8 cellular contexts compared by ENCODE assay signal in genomic region chr20:31502884-31503673, GRCh38. TPM values are rescaled to one million over a fixed set of nuclear protein-coding genes. Genes with fewer than 3 reads are reported as not detected.
DNase-seq lines count a peak whose midpoint lies in the region; ATAC-seq and TF ChIP-seq lines count a peak whose summit lies in the region.
"Not testable (repeated sequence)": the region's sequence is repeated elsewhere in the genome, so short reads cannot be mapped to it uniquely, and the experiment has no call there.

No MANE protein-coding gene starts in this region.

- not testable (repeated sequence) for H3K4me3 ChIP-seq in heart right ventricle; aorta (ENCODE audit: low read length in 2 of 2)

- WGBS in heart right ventricle, 2 donors = 30 to 31% methylated on average over 20 of the region's 20 CpGs
- WGBS in aorta, 2 donors = 29 to 32% methylated on average over 20 of the region's 20 CpGs

- POLR2A ChIA-PET in T-cell (lab: Charles Lee) = not testable (repeated sequence)

- peaks cover 0 to 15% (median 10%) of the 10 kb centered on the region in 3 donors for H3K4me1 Mint-ChIP-seq in T-cell
- H3K4me1 Mint-ChIP-seq in activated naive CD8-positive, alpha-beta T cell treated with anti-CD3 and anti-CD28 coated beads, Interleukin-2, amount 50 U/mL, for 24 hours = not testable (repeated sequence)

- intact Hi-C loops in heart right ventricle (cut with DNase I) (loop anchor here (1.0 to 10.0 kb wide), 6 partner anchors 38 to 1968 kb away; no protein-coding TSS in a partner anchor), aorta (cut with DNase I) (loop anchor here (2.0 kb wide), 1 partner anchor 42 kb away; no protein-coding TSS in a partner anchor)

- H3K27ac ChIP-seq in heart right ventricle; aorta (ENCODE audit: low read depth in 1 of 2, low read length in 2 of 2): not testable (repeated sequence)

- TF ChIP-seq CTCF in GM13976 (IDR thresholded peaks at IDR 0.05; ENCODE audit: borderline replicate concordance, control extremely low read depth, extremely low read depth, insufficient read depth, missing control alignments) = peak; percentile 94
- peak; percentile 94 to 98 (median 97) for TF ChIP-seq CTCF in heart right ventricle (IDR thresholded peaks at IDR 0.05)

- in situ Hi-C loops in GM13976 (cut with MboI; ENCODE audit: low sequenced_read_pairs, unreplicated experiment) = loop anchor here (10.0 kb wide), 1 partner anchor 48 kb away; no protein-coding TSS in a partner anchor

- not testable (repeated sequence) for H3K36me3 Mint-ChIP-seq in T-cell; activated naive CD8-positive, alpha-beta T cell treated with anti-CD3 and anti-CD28 coated beads, Interleukin-2, amount 50 U/mL, for 24 hours (ENCODE audit: low read depth)

- CTCF ChIA-PET in T-cell (lab: Charles Lee) = interaction anchor here (0.6 to 2.5 kb wide), 21 partner anchors 8 to 220 kb away, joined by 3 to 28 read pairs (median 4); partner anchors contain the start of gene HM13 (in 1 of the 2)

- H3K4me3 Mint-ChIP-seq in T-cell; activated naive CD8-positive, alpha-beta T cell treated with anti-CD3 and anti-CD28 coated beads, Interleukin-2, amount 50 U/mL, for 24 hours: not testable (repeated sequence)

- not testable (repeated sequence) for H3K27me3 ChIP-seq in heart right ventricle; aorta (ENCODE audit: control insufficient read depth in 1 of 2, insufficient read depth in 2 of 2, low read length in 1 of 2)

- not testable (repeated sequence) for H3K9me3 Mint-ChIP-seq in T-cell; activated naive CD8-positive, alpha-beta T cell treated with anti-CD3 and anti-CD28 coated beads, Interleukin-2, amount 50 U/mL, for 24 hours

- not testable (repeated sequence) for H3K27ac Mint-ChIP-seq in T-cell; activated naive CD8-positive, alpha-beta T cell treated with anti-CD3 and anti-CD28 coated beads, Interleukin-2, amount 50 U/mL, for 24 hours

- not testable (repeated sequence) for H3K36me3 ChIP-seq in heart right ventricle; aorta (ENCODE audit: control insufficient read depth in 1 of 2, insufficient read depth in 2 of 2, low read length in 1 of 2)

- not testable (repeated sequence) for H3K4me1 ChIP-seq in heart right ventricle; aorta (ENCODE audit: control insufficient read depth in 1 of 2, insufficient read depth in 2 of 2, low read length in 2 of 2)

- peak; percentile 85 for DNase-seq in GM13976 (ENCODE audit: low spot score)
- DNase-seq in NCI-H1105 treated with DMSO at 0.1 percent for 48 hours (lab: John Stamatoyannopoulos, UW) = peak; percentile 59
- peak; percentile 22 to 75 (median 63) for DNase-seq in T-cell
- peak; percentile 84 for DNase-seq in activated naive CD8-positive, alpha-beta T cell treated with anti-CD3 and anti-CD28 coated beads, Interleukin-2, amount 50 U/mL, for 24 hours
- peak; percentile 88 to 89 for DNase-seq in heart right ventricle
- peak; percentile 70 for DNase-seq in putamen (ENCODE audit: low spot score)
- DNase-seq in aorta = peak; percentile 94 to 96

- H3K9me3 ChIP-seq in heart right ventricle; aorta (ENCODE audit: control insufficient read depth, low read length): not testable (repeated sequence)

- peaks cover 8 to 11% of the 10 kb centered on the region in 2 donors for H3K27me3 Mint-ChIP-seq in T-cell
- H3K27me3 Mint-ChIP-seq in activated naive CD8-positive, alpha-beta T cell treated with anti-CD3 and anti-CD28 coated beads, Interleukin-2, amount 50 U/mL, for 24 hours = not testable (repeated sequence)

- ATAC-seq in HG02678 (IDR thresholded peaks at IDR 0.05; ENCODE audit: unreplicated experiment) = peak; percentile 95
- peak; percentile 95 to 99 (median 96) for ATAC-seq in T-cell (replicated peaks in 1 of 4)
- ATAC-seq in activated naive CD8-positive, alpha-beta T cell treated with anti-CD3 and anti-CD28 coated beads, Interleukin-2, amount 50 U/mL, for 24 hours = peak; percentile 95
- ATAC-seq in heart right ventricle = peak; percentile 95 to 97 (median 96)
- peak; percentile 98 for ATAC-seq in aorta (ENCODE audit: low FRiP score)

RNA-seq across cellular contexts. Expression of gene HM13, which starts 11.2 kb away (rescaled TPM):
- total RNA-seq in T-cell = 100 to 1,000 TPM; 108 to 149 (median 140) TPM
- 10 to 100 TPM; 27.5 to 71.6 (median 33.5) TPM for total RNA-seq in heart right ventricle
- 100 to 1,000 TPM in 1 of 2 donors, 10 to 100 TPM in 1; 65.1 to 102 TPM for polyA plus RNA-seq in heart right ventricle
- 100 to 1,000 TPM; 136 to 139 TPM for total RNA-seq in aorta
- 100 to 1,000 TPM in 1 of 2 donors, 10 to 100 TPM in 1; 41.8 to 108 TPM for polyA plus RNA-seq in aorta

RNA-seq across cellular contexts. Expression of gene REM1, which starts 28.0 kb away (rescaled TPM):
- not detected for total RNA-seq in T-cell
- 1 to 10 TPM in 7 of 10 donors, under 1 TPM in 3; 0.60 to 3.4 (median 1.3) TPM for total RNA-seq in heart right ventricle
- 1 to 10 TPM; 3.9 to 7.2 TPM for polyA plus RNA-seq in heart right ventricle
- 10 to 100 TPM; 13.6 to 13.9 TPM for total RNA-seq in aorta
- polyA plus RNA-seq in aorta = 10 to 100 TPM in 1 of 2 donors, 1 to 10 TPM in 1; 2.5 to 12.7 TPM

RNA-seq across cellular contexts. Expression of gene DEFB124, which starts 28.2 kb away (rescaled TPM):
- total RNA-seq in T-cell (not detected), heart right ventricle (1 to 10 TPM in 2 of 10 donors, not detected in 8; 1.5 to 3.1 TPM), aorta (1 to 10 TPM; 1.6 to 7.6 TPM)
- polyA plus RNA-seq in heart right ventricle (1 to 10 TPM in 1 of 2 donors, under 1 TPM in 1; 0.13 to 1.5 TPM), aorta (not detected)
